In the genomic region with DNA sequence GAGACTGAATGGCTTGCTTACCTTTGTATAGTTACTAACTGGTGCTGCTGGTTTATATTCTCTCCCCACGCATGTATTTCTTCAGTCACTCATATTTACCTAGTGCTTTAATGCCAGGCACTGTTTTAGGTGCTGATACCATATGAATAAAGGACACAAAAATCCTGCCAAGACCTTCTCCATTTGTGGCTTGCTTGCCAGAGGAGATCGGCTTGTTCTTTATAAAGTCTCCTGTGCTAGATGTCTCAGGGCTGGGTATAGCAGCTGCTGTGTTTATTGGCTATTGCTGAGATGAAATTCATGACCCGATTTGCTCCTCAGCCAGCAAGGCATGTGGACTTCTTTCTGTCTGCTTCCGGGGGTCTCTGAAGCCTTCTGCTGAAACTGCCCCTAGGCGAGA, we compare ENCODE assay signal across 16 cellular contexts. TPM values are rescaled to one million over a fixed set of nuclear protein-coding genes. Genes with fewer than 3 reads are reported as not detected.
DNase-seq lines count a peak whose midpoint lies in the region; ATAC-seq, FAIRE-seq and TF ChIP-seq lines count a peak whose summit lies in the region.
"Had no signal": no experiment of that assay in that cellular context is flagged by ENCODE, and none has a peak within 500 bp of the region (broad histone marks: within the 10 kb centered on the region; RNA-seq: fewer than 3 reads in every experiment).

No MANE protein-coding gene starts in this region.

- H4K20me1 ChIP-seq in GM23338 (replicated peaks; ENCODE audit: insufficient read depth), result peaks cover 4% of the 10 kb centered on the region; the same call in 1 of the 2 replicates
- H4K20me1 ChIP-seq in astrocyte (ENCODE audit: insufficient read depth, low read length), result no peaks in the 10 kb centered on the region

- POLR2A ChIA-PET in activated CD4-positive, alpha-beta memory T cell treated with anti-CD3 and anti-CD28 coated beads, Interleukin-2, amount 10 ng/mL, durations not matched to agents 7 days and 5 days (lab: Charles Lee), result no interaction called here

- H3K4me1 ChIP-seq in GM23338 (ENCODE audit: insufficient read depth) (peaks cover 15% of the 10 kb centered on the region), astrocyte (ENCODE audit: insufficient read depth, low read length) (no peaks in the 10 kb centered on the region), lower lobe of right lung (peaks cover 6% of the 10 kb centered on the region), skeletal muscle satellite cell (ENCODE audit: control insufficient read depth, insufficient read depth, low read length) (peaks cover 10% of the 10 kb centered on the region)
- H3K4me1 ChIP-seq: Caco-2, SJSA1 had no signal

- no peaks in the 10 kb centered on the region; the same call in 1 of the 2 replicates for H3K9me2 ChIP-seq in GM23338 (ENCODE audit: insufficient read depth)

- no peak overlapping the region for H3K4me3 Mint-ChIP-seq in GM23338
- H3K4me3 Mint-ChIP-seq in astrocyte (ENCODE audit: unreplicated experiment), result no peak overlapping the region
- no peak overlapping the region for H3K4me3 Mint-ChIP-seq in activated CD4-positive, alpha-beta memory T cell treated with anti-CD3 and anti-CD28 coated beads, Interleukin-2, amount 10 ng/mL, durations not matched to agents 7 days and 5 days
- H3K4me3 Mint-ChIP-seq: stimulated activated naive CD8-positive, alpha-beta T cell treated with anti-CD3 and anti-CD28 coated beads, Interleukin-15, amount 100 ng/mL, for 72 hours had no signal

- FAIRE-seq in astrocyte (lab: Jason Lieb, UNC), result no peak
- FAIRE-seq: GM12892 had no signal

- no peaks in the 10 kb centered on the region for H3K9me3 ChIP-seq in astrocyte (ENCODE audit: insufficient read depth, low read depth, low read length)
- H3K9me3 ChIP-seq in lower lobe of right lung, result no peaks in the 10 kb centered on the region
- no peaks in the 10 kb centered on the region for H3K9me3 ChIP-seq in skeletal muscle satellite cell (replicated peaks; ENCODE audit: low read length)
- H3K9me3 ChIP-seq: Caco-2, SJSA1 had no signal

- H2AFZ ChIP-seq in GM23338 (no peak overlapping the region), astrocyte (ENCODE audit: low read depth, low read length) (peak overlapping the region; percentile 11)

- H3K9me3 Mint-ChIP-seq in GM23338, result no peaks in the 10 kb centered on the region
- peaks cover 5% of the 10 kb centered on the region for H3K9me3 Mint-ChIP-seq in astrocyte (ENCODE audit: unreplicated experiment)
- H3K9me3 Mint-ChIP-seq in activated CD4-positive, alpha-beta memory T cell treated with anti-CD3 and anti-CD28 coated beads, Interleukin-2, amount 10 ng/mL, durations not matched to agents 7 days and 5 days, result no peaks in the 10 kb centered on the region
- H3K9me3 Mint-ChIP-seq: activated naive CD4-positive, alpha-beta T cell treated with anti-CD3 and anti-CD28 coated beads, Interleukin-2, amount 50 U/mL, for 72 hours; stimulated activated naive CD8-positive, alpha-beta T cell treated with anti-CD3 and anti-CD28 coated beads, Interleukin-15, amount 100 ng/mL, for 72 hours had no signal

- CTCF ChIA-PET in activated CD4-positive, alpha-beta memory T cell treated with anti-CD3 and anti-CD28 coated beads, Interleukin-2, amount 10 ng/mL, durations not matched to agents 7 days and 5 days (lab: Charles Lee), result no interaction called here

- peaks cover 4% of the 10 kb centered on the region; the same call in 1 of the 2 replicates for H3K79me2 ChIP-seq in GM23338 (replicated peaks; ENCODE audit: insufficient read depth)
- no peaks in the 10 kb centered on the region for H3K79me2 ChIP-seq in astrocyte (ENCODE audit: insufficient read depth, low read length)

- H3K27me3 ChIP-seq in GM23338 (ENCODE audit: insufficient read depth) (no peaks in the 10 kb centered on the region), astrocyte (ENCODE audit: insufficient read depth, low read length) (no peaks in the 10 kb centered on the region), lower lobe of right lung (ENCODE audit: low read depth) (no peaks in the 10 kb centered on the region), skeletal muscle satellite cell (ENCODE audit: control insufficient read depth, insufficient read depth, low read length) (no peaks in the 10 kb centered on the region)
- H3K27me3 ChIP-seq: SJSA1 had no signal

- intact Hi-C loops in lower lobe of right lung (cut with DNase I), result no loop called here

- peaks cover 6% of the 10 kb centered on the region for H3K27me3 Mint-ChIP-seq in GM23338 (ENCODE audit: insufficient read depth, low read depth, poor library complexity)
- peaks cover 5% of the 10 kb centered on the region for H3K27me3 Mint-ChIP-seq in astrocyte (ENCODE audit: low read depth, unreplicated experiment)
- no peaks in the 10 kb centered on the region for H3K27me3 Mint-ChIP-seq in activated CD4-positive, alpha-beta memory T cell treated with anti-CD3 and anti-CD28 coated beads, Interleukin-2, amount 10 ng/mL, durations not matched to agents 7 days and 5 days
- H3K27me3 Mint-ChIP-seq: stimulated activated naive CD8-positive, alpha-beta T cell treated with anti-CD3 and anti-CD28 coated beads, Interleukin-15, amount 100 ng/mL, for 72 hours had no signal

- H3K4me2 ChIP-seq in GM23338, result peak overlapping the region; percentile 53
- no peak overlapping the region for H3K4me2 ChIP-seq in astrocyte (ENCODE audit: low read length)
- H3K4me2 ChIP-seq in skeletal muscle satellite cell (ENCODE audit: low read length), result peak overlapping the region; percentile 50

- no peak overlapping the region for H3K4me3 ChIP-seq in GM23338
- H3K4me3 ChIP-seq in astrocyte (ENCODE audit: insufficient read depth, low read depth, low read length), result no peak overlapping the region
- no peak overlapping the region for H3K4me3 ChIP-seq in lower lobe of right lung
- H3K4me3 ChIP-seq in skeletal muscle satellite cell (ENCODE audit: low read length), result no peak overlapping the region
- H3K4me3 ChIP-seq: SJSA1 had no signal

- H3K9ac ChIP-seq in astrocyte (ENCODE audit: low read length) (no peak overlapping the region), skeletal muscle satellite cell (ENCODE audit: low read depth, low read length) (peak overlapping the region; percentile 7)

- peak overlapping the region; percentile 90 for H3K27ac ChIP-seq in GM23338 (ENCODE audit: low read depth)
- no peak overlapping the region for H3K27ac ChIP-seq in astrocyte (ENCODE audit: low read depth, low read length)
- H3K27ac ChIP-seq in lower lobe of right lung, result peak overlapping the region; percentile 14
- H3K27ac ChIP-seq: SJSA1 had no signal

- DNase-seq in GM23338 (ENCODE audit: low spot score), result no peak
- DNase-seq in astrocyte (ENCODE audit: low read depth), result peak; percentile 9
- no peak for DNase-seq in lower lobe of right lung
- DNase-seq in NK-92 (lab: John Stamatoyannopoulos, UW; ENCODE audit: unreplicated experiment), result no peak
- no peak for DNase-seq in activated T-cell treated with anti-CD3 and anti-CD28 coated beads, Interleukin-2, amount 50 U/mL, for 1 hour
- no peak for DNase-seq in activated CD4-positive, alpha-beta memory T cell treated with anti-CD3 and anti-CD28 coated beads, Interleukin-2, amount 10 ng/mL, durations not matched to agents 7 days and 5 days
- DNase-seq: activated CD4-positive, alpha-beta T cell treated with anti-CD3 and anti-CD28 coated beads for 1 hour; Caco-2; NCI-H226; stimulated activated naive CD8-positive, alpha-beta T cell treated with anti-CD3 and anti-CD28 coated beads, Interleukin-15, amount 100 ng/mL, for 72 hours had no signal

- TF ChIP-seq CTCF in GM23338 (conservative IDR thresholded peaks at IDR 0.05; ENCODE audit: low read depth in 2 of 2) (no peak), astrocyte (IDR thresholded peaks at IDR 0.05; ENCODE audit: insufficient read depth, low read depth, low read length) (no peak), lower lobe of right lung (IDR thresholded peaks at IDR 0.05) (no peak)

- no peaks in the 10 kb centered on the region for H3F3A ChIP-seq in GM23338 (replicated peaks; ENCODE audit: low read depth)

- H3K36me3 Mint-ChIP-seq in GM23338 (ENCODE audit: low read depth), result peaks cover 83% of the 10 kb centered on the region
- H3K36me3 Mint-ChIP-seq in astrocyte (ENCODE audit: low read depth, unreplicated experiment), result peaks cover 19% of the 10 kb centered on the region
- H3K36me3 Mint-ChIP-seq in activated CD4-positive, alpha-beta memory T cell treated with anti-CD3 and anti-CD28 coated beads, Interleukin-2, amount 10 ng/mL, durations not matched to agents 7 days and 5 days (ENCODE audit: low read depth), result peaks cover 75% of the 10 kb centered on the region

- H3K27ac Mint-ChIP-seq in GM23338 (peak overlapping the region; percentile 87), astrocyte (ENCODE audit: unreplicated experiment) (no peak overlapping the region)
- no peak overlapping the region for H3K27ac Mint-ChIP-seq in activated CD4-positive, alpha-beta memory T cell treated with anti-CD3 and anti-CD28 coated beads, Interleukin-2, amount 10 ng/mL, durations not matched to agents 7 days and 5 days
- H3K27ac Mint-ChIP-seq: activated naive CD4-positive, alpha-beta T cell treated with anti-CD3 and anti-CD28 coated beads, Interleukin-2, amount 50 U/mL, for 72 hours; stimulated activated naive CD8-positive, alpha-beta T cell treated with anti-CD3 and anti-CD28 coated beads, Interleukin-15, amount 100 ng/mL, for 72 hours had no signal

- H3K4me1 Mint-ChIP-seq in GM23338 (peaks cover 27% of the 10 kb centered on the region), astrocyte (ENCODE audit: low read depth, unreplicated experiment) (peaks cover 2% of the 10 kb centered on the region)
- H3K4me1 Mint-ChIP-seq in activated CD4-positive, alpha-beta memory T cell treated with anti-CD3 and anti-CD28 coated beads, Interleukin-2, amount 10 ng/mL, durations not matched to agents 7 days and 5 days, result peaks cover 15% of the 10 kb centered on the region

- 0 out of 2 replicates have a peak, but pooled peaks cover 9% of the 10 kb centered on the region for H3K36me3 ChIP-seq in GM23338 (ENCODE audit: insufficient read depth)
- H3K36me3 ChIP-seq in astrocyte (ENCODE audit: insufficient read depth, low read length), result no peaks in the 10 kb centered on the region
- H3K36me3 ChIP-seq in lower lobe of right lung, result peaks cover 52% of the 10 kb centered on the region
- no peaks in the 10 kb centered on the region for H3K36me3 ChIP-seq in skeletal muscle satellite cell (ENCODE audit: insufficient read depth, low read length)
- H3K36me3 ChIP-seq: SJSA1 had no signal

- ATAC-seq in GM23338, result no peak
- no peak for ATAC-seq in lower lobe of right lung
- no peak for ATAC-seq in HG02571 (IDR thresholded peaks at IDR 0.05; ENCODE audit: unreplicated experiment)
- ATAC-seq: activated naive CD4-positive, alpha-beta T cell treated with anti-CD3 and anti-CD28 coated beads, Interleukin-2, amount 50 U/mL, for 72 hours; left colon; stimulated activated naive CD8-positive, alpha-beta T cell treated with anti-CD3 and anti-CD28 coated beads, Interleukin-15, amount 100 ng/mL, for 72 hours had no signal

TF ChIP-seq in GM23338, 12 proteins besides CTCF, POLR2A, EP300 and RAD21 (continues in another document):
- TF ChIP-seq ZNF114 (CRISPR knock-in tag; IDR thresholded peaks at IDR 0.05), result no peak

RNA-seq across cellular contexts. Expression of gene ST6GAL1, which starts 46.5 kb away (rescaled TPM):
- 51.6 and 65.1 TPM in 2 replicates for total RNA-seq in GM23338 (2014; rRNA removed; shearing (Covaris generic))
- 13.5 and 17.6 TPM in 2 replicates for polyA plus RNA-seq in GM23338 (2016; fragmentation: Nextera tagmentation; extraction: Ambion mirVana)
- total RNA-seq in astrocyte, result 15.8 and 19.3 TPM in 2 replicates
- 72.7 TPM for total RNA-seq in lower lobe of right lung
- total RNA-seq in skeletal muscle satellite cell (2012; rRNA removed), result 0.25 and 0.44 TPM in 2 replicates
- 100 to 1,000 TPM; 116 to 128 TPM for total RNA-seq in activated CD4-positive, alpha-beta memory T cell treated with anti-CD3 and anti-CD28 coated beads, Interleukin-2, amount 10 ng/mL, durations not matched to agents 7 days and 5 days
